Comparison of ENCODE assay signal across 1 cellular context in genomic region chr9:114223564-114224246, GRCh38.
TF ChIP-seq lines count a peak whose summit lies in the region.

No MANE protein-coding gene starts in this region.

TF ChIP-seq in K562, 482 proteins besides CTCF, POLR2A, EP300 and RAD21 (continued from another document and continues in another):
- TF ChIP-seq ZNF609 (CRISPR knock-in tag; IDR thresholded peaks at IDR 0.05; ENCODE audit: borderline replicate concordance): no peak
- TF ChIP-seq SUPT5H (IDR thresholded peaks at IDR 0.05): no peak
- peak; percentile 58 for TF ChIP-seq RBM25 (IDR thresholded peaks at IDR 0.05; ENCODE audit: low read depth, low read length, severe bottlenecking)
- TF ChIP-seq CCAR2 (IDR thresholded peaks at IDR 0.05; ENCODE audit: low read depth, low read length): no peak
- TF ChIP-seq EGR1 (conservative IDR thresholded peaks at IDR 0.05): no peak
- no peak for TF ChIP-seq ZBTB34 (CRISPR knock-in tag; IDR thresholded peaks at IDR 0.05)
- peak; percentile 86 for TF ChIP-seq MEIS2 (IDR thresholded peaks at IDR 0.05; ENCODE audit: partially characterized antibody)
- no peak for TF ChIP-seq CAMTA2 (CRISPR knock-in tag; conservative IDR thresholded peaks at IDR 0.05)
- TF ChIP-seq SAFB (IDR thresholded peaks at IDR 0.05; ENCODE audit: borderline replicate concordance, low read depth, low read length): no peak
- peak; percentile 29 to 54; a peak in 1 of 4 replicates for TF ChIP-seq KDM1A (IDR thresholded peaks at IDR 0.05)
- TF ChIP-seq ELF2 (CRISPR knock-in tag; IDR thresholded peaks at IDR 0.05): no peak
- TF ChIP-seq KLF10 (CRISPR knock-in tag; IDR thresholded peaks at IDR 0.05): no peak
- TF ChIP-seq ZNF263 (CRISPR knock-in tag; IDR thresholded peaks at IDR 0.05; ENCODE audit: borderline replicate concordance): no peak
- TF ChIP-seq FOXA3 (CRISPR knock-in tag; conservative IDR thresholded peaks at IDR 0.05 in 1 of 2, IDR thresholded peaks at IDR 0.05 in 1 of 2): 0 out of 4 replicates have a peak, but pooled peaks of 1 of the 2 experiments have one; percentile 28
- TF ChIP-seq PML (IDR thresholded peaks at IDR 0.05; ENCODE audit: low read length): no peak
- no peak for TF ChIP-seq ZBTB43 (CRISPR knock-in tag; IDR thresholded peaks at IDR 0.05)
- no peak for TF ChIP-seq ZNF175 (CRISPR knock-in tag; IDR thresholded peaks at IDR 0.05; ENCODE audit: low read depth)
- no peak for TF ChIP-seq JUNB (CRISPR knock-in tag; conservative IDR thresholded peaks at IDR 0.05)
- TF ChIP-seq ELK1 (CRISPR knock-in tag; IDR thresholded peaks at IDR 0.05): no peak
- TF ChIP-seq PBX2 (CRISPR knock-in tag; IDR thresholded peaks at IDR 0.05; ENCODE audit: low read depth): no peak
- peak; percentile 68 for TF ChIP-seq PBX2 (tag; conservative IDR thresholded peaks at IDR 0.05; ENCODE audit: low read depth)
- no peak for TF ChIP-seq HMGN3 (IDR thresholded peaks at IDR 0.05; ENCODE audit: borderline replicate concordance, extremely low read depth, insufficient read length, low read depth, low read length)
- TF ChIP-seq ZNF57 (CRISPR knock-in tag; IDR thresholded peaks at IDR 0.05): no peak
- TF ChIP-seq MIER1 (IDR thresholded peaks at IDR 0.05; ENCODE audit: low read depth): no peak
- TF ChIP-seq ZNF668 (CRISPR knock-in tag; IDR thresholded peaks at IDR 0.05): no peak
- peak in 1 of 2 experiments; percentile 74; a peak in 1 of 4 replicates for TF ChIP-seq ZMIZ1 (IDR thresholded peaks at IDR 0.05; ENCODE audit: low read depth in 2 of 2, low read length in 2 of 2)
- no peak for TF ChIP-seq ZNF785 (CRISPR knock-in tag; IDR thresholded peaks at IDR 0.05)
- no peak for TF ChIP-seq ZFP36 (IDR thresholded peaks at IDR 0.05; ENCODE audit: low read depth, low read length, partially characterized antibody)
- TF ChIP-seq ZNF512 (tag; IDR thresholded peaks at IDR 0.05): no peak
- TF ChIP-seq KDM4B (IDR thresholded peaks at IDR 0.05; ENCODE audit: borderline replicate concordance in 2 of 2, low read depth in 1 of 2): no peak
- no peak for TF ChIP-seq CREB3L1 (IDR thresholded peaks at IDR 0.05; ENCODE audit: borderline replicate concordance, low read depth)
- TF ChIP-seq ZNF589 (CRISPR knock-in tag; IDR thresholded peaks at IDR 0.05; ENCODE audit: low read depth): no peak
- TF ChIP-seq BRF1 (IDR thresholded peaks at IDR 0.05; ENCODE audit: borderline replicate concordance, extremely low read depth, insufficient read length): no peak
- no peak for TF ChIP-seq NCOR1 (IDR thresholded peaks at IDR 0.05)
- TF ChIP-seq ZBTB26 (CRISPR knock-in tag; IDR thresholded peaks at IDR 0.05): no peak
- no peak for TF ChIP-seq MAFK (IDR thresholded peaks at IDR 0.05; ENCODE audit: low read length)
- TF ChIP-seq TOE1 (IDR thresholded peaks at IDR 0.05; ENCODE audit: borderline replicate concordance): no peak
- TF ChIP-seq TOE1 (CRISPR knock-in tag; IDR thresholded peaks at IDR 0.05; ENCODE audit: borderline replicate concordance, low read depth): no peak
- TF ChIP-seq ZNF778 (CRISPR knock-in tag; IDR thresholded peaks at IDR 0.05): no peak
- no peak for TF ChIP-seq U2AF1 (optimal IDR thresholded peaks at IDR 0.05; ENCODE audit: low read depth, low read length)
- no peak for TF ChIP-seq CREB1 (IDR thresholded peaks at IDR 0.05)
- no peak for TF ChIP-seq CREB1 (CRISPR knock-in tag; IDR thresholded peaks at IDR 0.05)
- peak; percentile 92 for TF ChIP-seq FOSL1 (tag; conservative IDR thresholded peaks at IDR 0.05)
- TF ChIP-seq SIN3A (IDR thresholded peaks at IDR 0.05; ENCODE audit: borderline replicate concordance in 2 of 2, control insufficient read depth in 1 of 2, low read depth in 2 of 2, low read length in 2 of 2): no peak
- TF ChIP-seq ZNF121 (CRISPR knock-in tag; conservative IDR thresholded peaks at IDR 0.05): no peak
